Comparison of ENCODE assay signal across 14 cellular contexts in genomic region chr6:38143191-38144154, GRCh38.
DNase-seq lines count a peak whose midpoint lies in the region; ATAC-seq and TF ChIP-seq lines count a peak whose summit lies in the region.
"Had no signal": no experiment of that assay in that cellular context is flagged by ENCODE, and none has a peak within 500 bp of the region (broad histone marks: within the 10 kb centered on the region; RNA-seq: fewer than 3 reads in every experiment).

No MANE protein-coding gene starts in this region.

- H3K9me2 ChIP-seq in GM23248 (ENCODE audit: insufficient read depth), result no peaks in the 10 kb centered on the region

- peaks cover 30% of the 10 kb centered on the region; the same call in 1 of the 2 replicates for H4K20me1 ChIP-seq in GM23248 (ENCODE audit: insufficient read depth)

- no peak for TF ChIP-seq CTCF in CD8-positive, alpha-beta T cell (IDR thresholded peaks at IDR 0.05)

- no peaks in the 10 kb centered on the region for H3K9me3 Mint-ChIP-seq in CD8-positive, alpha-beta T cell

- H3K9ac ChIP-seq in GM23248, result no peak overlapping the region

- no peak for ATAC-seq in CD8-positive, alpha-beta T cell

- H3K27ac ChIP-seq in CD8-positive, alpha-beta T cell (ENCODE audit: low read depth, low read length), result no peak overlapping the region
- no peak overlapping the region for H3K27ac ChIP-seq in GM23248

- no peaks in the 10 kb centered on the region for H3K4me1 ChIP-seq in CD8-positive, alpha-beta T cell (ENCODE audit: insufficient read depth, low read length)
- peaks cover 9% of the 10 kb centered on the region; the same call in 1 of the 2 replicates for H3K4me1 ChIP-seq in GM23248 (ENCODE audit: insufficient read depth)

- peaks cover 17% of the 10 kb centered on the region for H3K4me1 Mint-ChIP-seq in CD8-positive, alpha-beta T cell (ENCODE audit: low read depth)

- H3K27me3 ChIP-seq in CD8-positive, alpha-beta T cell (ENCODE audit: insufficient read depth, low read length), result no peaks in the 10 kb centered on the region
- no peaks in the 10 kb centered on the region for H3K27me3 ChIP-seq in GM23248 (replicated peaks; ENCODE audit: insufficient read depth)

- H3K9me3 ChIP-seq in CD8-positive, alpha-beta T cell (ENCODE audit: low read length), result no peaks in the 10 kb centered on the region
- no peaks in the 10 kb centered on the region for H3K9me3 ChIP-seq in GM23248 (ENCODE audit: low read depth)

- H3K27ac Mint-ChIP-seq in CD8-positive, alpha-beta T cell, result peak overlapping the region; percentile 6
- H3K27ac Mint-ChIP-seq: B cell, mesothelial cell of epicardium had no signal

- peaks cover 74% of the 10 kb centered on the region for H3K79me2 ChIP-seq in GM23248 (ENCODE audit: insufficient read depth)

- no peak overlapping the region for H2AFZ ChIP-seq in GM23248

- H3K27me3 Mint-ChIP-seq in CD8-positive, alpha-beta T cell (ENCODE audit: low read depth), result no peaks in the 10 kb centered on the region
- H3K27me3 Mint-ChIP-seq: B cell had no signal

- WGBS in GM23248 (ENCODE audit: low coverage in 1 of 2, low lambda C conversion rate in 2 of 2, missing lambda C conversion rate in 2 of 2), 2 experiments, result 63 to 68% methylated on average over 8 of the region's 8 CpGs

- POLR2A ChIA-PET in CD8-positive, alpha-beta T cell (lab: Charles Lee), result interaction anchor here (0.6 kb wide), 1 partner anchor 14 kb away, joined by 3 read pairs; no protein-coding TSS in a partner anchor

- H3K4me2 ChIP-seq in GM23248 (ENCODE audit: unreplicated experiment), result no peak overlapping the region

- no peaks in the 10 kb centered on the region for H3K36me3 ChIP-seq in CD8-positive, alpha-beta T cell (ENCODE audit: insufficient read depth, low read length)
- 0 out of 2 replicates have a peak, but pooled peaks cover 7% of the 10 kb centered on the region for H3K36me3 ChIP-seq in GM23248 (ENCODE audit: low read depth)

- peaks cover 27% of the 10 kb centered on the region for H3K36me3 Mint-ChIP-seq in CD8-positive, alpha-beta T cell

- H3K4me3 ChIP-seq in CD8-positive, alpha-beta T cell (ENCODE audit: low read depth, low read length), result no peak overlapping the region
- no peak overlapping the region for H3K4me3 ChIP-seq in GM23248

- no peak for DNase-seq in CD8-positive, alpha-beta T cell
- DNase-seq in NCI-H2081 treated with DMSO at 0.1 percent for 48 hours (lab: John Stamatoyannopoulos, UW) (peak; percentile 6), amygdala (lab: John Stamatoyannopoulos, UW) (peak in 35 of 56 donors; percentile 13 to 73 (median 37)), myocyte (ENCODE audit: low read depth) (peak; percentile 37), activated gamma-delta T cell treated with Interleukin-2 at 50 U/mL for 16 hours (no peak), GM23248 (no peak), T1000 (lab: John Stamatoyannopoulos, UW) (no peak)
- DNase-seq in stimulated activated CD4-positive, alpha-beta T cell treated with anti-CD3 and anti-CD28 coated beads, Interleukin-4, amount 100 ng/mL, for 4 hours, result no peak
- DNase-seq: activated gamma-delta T cell; H7; NK-92 treated with Interleukin-12 subunit alpha and Interleukin-12 subunit beta, amount 100 ng/mL, for 24 hours; right cardiac atrium had no signal

- 0 out of 2 replicates have a peak, but pooled peaks cover 4% of the 10 kb centered on the region for H3F3A ChIP-seq in GM23248 (ENCODE audit: insufficient read depth)

- intact Hi-C loops in CD8-positive, alpha-beta T cell (cut with DNase I, micrococcal nuclease), result no loop called here

- H3K4me3 Mint-ChIP-seq in CD8-positive, alpha-beta T cell, result no peak overlapping the region
- H3K4me3 Mint-ChIP-seq: B cell, mesothelial cell of epicardium had no signal

- CTCF ChIA-PET in CD8-positive, alpha-beta T cell (lab: Charles Lee), result interaction anchor here (0.6 kb wide), 1 partner anchor 368 kb away, joined by 3 read pairs; no protein-coding TSS in a partner anchor

- in situ Hi-C loops in GM23248 (cut with MboI), result no loop called here

Comparison
In these comparisons a context has a peak if more than half of its experiments do, and no peak if none do; other contexts are left out.
1. DNase-seq: peak in NCI-H2081 treated with DMSO at 0.1 percent for 48 hours (single experiment), amygdala (35 of 56) and myocyte (single experiment); none in CD8-positive, alpha-beta T cell (0 of 7), activated gamma-delta T cell treated with Interleukin-2 at 50 U/mL for 16 hours (single experiment), GM23248 (single experiment), T1000 (single experiment) and stimulated activated CD4-positive, alpha-beta T cell treated with anti-CD3 and anti-CD28 coated beads, Interleukin-4, amount 100 ng/mL, for 4 hours (0 of 2).